ENCODE assay signal across 12 cellular contexts in genomic region chr3:157127268-157127667, GRCh38. TPM values are rescaled to one million over a fixed set of nuclear protein-coding genes. Genes with fewer than 3 reads are reported as not detected.
DNase-seq lines count a peak whose midpoint lies in the region; ATAC-seq and TF ChIP-seq lines count a peak whose summit lies in the region.
"Had no signal": no experiment of that assay in that cellular context is flagged by ENCODE, and none has a peak within 500 bp of the region (broad histone marks: within the 10 kb centered on the region; RNA-seq: fewer than 3 reads in every experiment).

No MANE protein-coding gene starts in this region.

- TF ChIP-seq CTCF in heart right ventricle (IDR thresholded peaks at IDR 0.05) (no peak), psoas muscle (IDR thresholded peaks at IDR 0.05) (no peak)

- H3K27ac ChIP-seq in heart right ventricle (peak overlapping the region in 9 of 10 donors; percentile 70 to 90 (median 84)), urinary bladder (ENCODE audit: low read depth) (peak overlapping the region; percentile 69), psoas muscle (no peak overlapping the region)
- H3K27ac ChIP-seq in naive thymus-derived CD4-positive, alpha-beta T cell (ENCODE audit: low read depth, low read length): peak overlapping the region; percentile 6
- H3K27ac ChIP-seq: vagina had no signal

- H3K36me3 ChIP-seq in heart right ventricle: no peaks in the 10 kb centered on the region
- no peaks in the 10 kb centered on the region for H3K36me3 ChIP-seq in naive thymus-derived CD4-positive, alpha-beta T cell (ENCODE audit: control insufficient read depth in 2 of 3, insufficient read depth in 3 of 3, low read length in 3 of 3)
- H3K36me3 ChIP-seq in urinary bladder (ENCODE audit: insufficient read depth): no peaks in the 10 kb centered on the region
- no peaks in the 10 kb centered on the region for H3K36me3 ChIP-seq in psoas muscle (ENCODE audit: insufficient read depth in 1 of 2, low read depth in 1 of 2)
- H3K36me3 ChIP-seq: vagina had no signal

- CTCF ChIA-PET in naive thymus-derived CD4-positive, alpha-beta T cell (lab: Charles Lee): interaction anchor here (0.5 to 2.9 kb wide), 6 partner anchors 11 to 585 kb away, joined by 3 to 12 read pairs (median 4); no protein-coding TSS in a partner anchor
- CTCF ChIA-PET in activated CD4-positive, alpha-beta memory T cell treated with anti-CD3 and anti-CD28 coated beads for 36 hours (lab: Charles Lee): interaction anchor here (0.6 to 2.6 kb wide), 5 partner anchors 10 to 454 kb away, joined by 3 to 19 read pairs (median 4); no protein-coding TSS in a partner anchor

- H3K9me3 ChIP-seq in heart right ventricle: no peaks in the 10 kb centered on the region
- no peaks in the 10 kb centered on the region for H3K9me3 ChIP-seq in naive thymus-derived CD4-positive, alpha-beta T cell (ENCODE audit: control insufficient read depth in 2 of 3, low read length in 3 of 3)
- no peaks in the 10 kb centered on the region for H3K9me3 ChIP-seq in psoas muscle
- H3K9me3 ChIP-seq: vagina had no signal

- no peak overlapping the region for H3K4me3 ChIP-seq in heart right ventricle
- H3K4me3 ChIP-seq in naive thymus-derived CD4-positive, alpha-beta T cell (ENCODE audit: low read length): no peak overlapping the region
- no peak overlapping the region for H3K4me3 ChIP-seq in urinary bladder (ENCODE audit: low read depth, low read length)
- H3K4me3 ChIP-seq in psoas muscle: no peak overlapping the region
- H3K4me3 ChIP-seq: vagina had no signal

- POLR2A ChIA-PET in naive thymus-derived CD4-positive, alpha-beta T cell (lab: Charles Lee): interaction anchor here (0.6 to 6.5 kb wide), 6 partner anchors 10 to 369 kb away, joined by 3 to 49 read pairs (median 6); partner anchors contain the start of gene CCNL1
- POLR2A ChIA-PET in activated CD4-positive, alpha-beta memory T cell treated with anti-CD3 and anti-CD28 coated beads for 36 hours (lab: Charles Lee): interaction anchor here (1.1 to 5.7 kb wide), 3 partner anchors 10 to 38 kb away, joined by 3 to 67 read pairs (median 3); no protein-coding TSS in a partner anchor

- peaks cover 59% of the 10 kb centered on the region for H3K4me1 Mint-ChIP-seq in activated T-helper 2 cell treated with anti-CD3 and anti-CD28 coated beads, Interferon-gamma antibody, Interleukin-2, Interleukin-4, amounts not matched to agents 10 μg/mL and 5 μg/mL and 100 μg/mL, durations not matched to agents 14 hours and 24 hours and 36 hours (ENCODE audit: low read depth)
- H3K4me1 Mint-ChIP-seq in naive thymus-derived CD4-positive, alpha-beta T cell: peaks cover 34 to 66% (median 52%) of the 10 kb centered on the region in 7 donors
- H3K4me1 Mint-ChIP-seq in activated CD4-positive, alpha-beta memory T cell treated with anti-CD3 and anti-CD28 coated beads for 36 hours (ENCODE audit: low read depth): peaks cover 60% of the 10 kb centered on the region

- DNase-seq in heart right ventricle (no peak), Right ventricle myocardium inferior (ENCODE audit: missing footprints) (no peak), psoas muscle (no peak)
- no peak for DNase-seq in activated T-helper 2 cell treated with anti-CD3 and anti-CD28 coated beads, Interferon-gamma antibody, Interleukin-2, Interleukin-4, amounts not matched to agents 10 μg/mL and 5 μg/mL and 100 μg/mL, durations not matched to agents 14 hours and 24 hours and 36 hours (ENCODE audit: low spot score)
- no peak for DNase-seq in naive thymus-derived CD4-positive, alpha-beta T cell
- no peak for DNase-seq in activated CD4-positive, alpha-beta memory T cell treated with anti-CD3 and anti-CD28 coated beads for 36 hours
- DNase-seq: amniotic stem cell, EL, NCI-H2029 treated with DMSO at 0.1 percent for 48 hours had no signal

- H3K27me3 ChIP-seq in heart right ventricle (no peaks in the 10 kb centered on the region), psoas muscle (ENCODE audit: insufficient read depth in 3 of 3, low read length in 2 of 3) (no peaks in the 10 kb centered on the region)
- H3K27me3 ChIP-seq in naive thymus-derived CD4-positive, alpha-beta T cell (ENCODE audit: control insufficient read depth in 2 of 2, insufficient read depth in 2 of 2, low read length in 2 of 2): no peaks in the 10 kb centered on the region
- H3K27me3 ChIP-seq: vagina had no signal

- no peaks in the 10 kb centered on the region for H3K9me3 Mint-ChIP-seq in activated T-helper 2 cell treated with anti-CD3 and anti-CD28 coated beads, Interferon-gamma antibody, Interleukin-2, Interleukin-4, amounts not matched to agents 10 μg/mL and 5 μg/mL and 100 μg/mL, durations not matched to agents 14 hours and 24 hours and 36 hours
- no peaks in the 10 kb centered on the region for H3K9me3 Mint-ChIP-seq in naive thymus-derived CD4-positive, alpha-beta T cell
- H3K9me3 Mint-ChIP-seq in activated CD4-positive, alpha-beta memory T cell treated with anti-CD3 and anti-CD28 coated beads for 36 hours: no peaks in the 10 kb centered on the region

- H3K4me1 ChIP-seq in heart right ventricle (peaks cover 0 to 54% (median 36%) of the 10 kb centered on the region in 9 donors), urinary bladder (ENCODE audit: insufficient read depth) (no peaks in the 10 kb centered on the region), psoas muscle (peaks cover 23% of the 10 kb centered on the region)
- H3K4me1 ChIP-seq in naive thymus-derived CD4-positive, alpha-beta T cell (ENCODE audit: control insufficient read depth in 2 of 2, insufficient read depth in 2 of 2, low read length in 2 of 2): peaks cover 42% of the 10 kb centered on the region in 2 donors

- no peaks in the 10 kb centered on the region for H3K36me3 Mint-ChIP-seq in activated T-helper 2 cell treated with anti-CD3 and anti-CD28 coated beads, Interferon-gamma antibody, Interleukin-2, Interleukin-4, amounts not matched to agents 10 μg/mL and 5 μg/mL and 100 μg/mL, durations not matched to agents 14 hours and 24 hours and 36 hours (ENCODE audit: low read depth)
- H3K36me3 Mint-ChIP-seq in naive thymus-derived CD4-positive, alpha-beta T cell: no peaks in the 10 kb centered on the region
- no peaks in the 10 kb centered on the region for H3K36me3 Mint-ChIP-seq in activated CD4-positive, alpha-beta memory T cell treated with anti-CD3 and anti-CD28 coated beads for 36 hours

- WGBS in heart right ventricle, 2 donors: 93 to 96% methylated on average over 5 of the region's 5 CpGs
- WGBS in urinary bladder: 95% methylated on average over 5 of the region's 5 CpGs
- 93 to 96% (median 96%) methylated on average over 5 of the region's 5 CpGs for WGBS in psoas muscle, 3 donors

- intact Hi-C loops in heart right ventricle (cut with DNase I) (loop anchor here in 1 of 10 donors (5.0 kb wide), 1 partner anchor 45 kb away; no protein-coding TSS in a partner anchor), Right ventricle myocardium inferior (cut with DNase I) (no loop called here), psoas muscle (cut with DNase I) (no loop called here)
- intact Hi-C loops in activated T-helper 2 cell treated with anti-CD3 and anti-CD28 coated beads, Interferon-gamma antibody, Interleukin-2, Interleukin-4, amounts not matched to agents 10 μg/mL and 5 μg/mL and 100 μg/mL, durations not matched to agents 14 hours and 24 hours and 36 hours (cut with micrococcal nuclease): no loop called here
- intact Hi-C loops in naive thymus-derived CD4-positive, alpha-beta T cell (cut with micrococcal nuclease): no loop called here
- intact Hi-C loops in activated CD4-positive, alpha-beta memory T cell treated with anti-CD3 and anti-CD28 coated beads for 36 hours (cut with micrococcal nuclease): loop anchor here (5.0 kb wide), 1 partner anchor 520 kb away; no protein-coding TSS in a partner anchor

- H3K27me3 Mint-ChIP-seq in activated T-helper 2 cell treated with anti-CD3 and anti-CD28 coated beads, Interferon-gamma antibody, Interleukin-2, Interleukin-4, amounts not matched to agents 10 μg/mL and 5 μg/mL and 100 μg/mL, durations not matched to agents 14 hours and 24 hours and 36 hours (ENCODE audit: low read depth): no peaks in the 10 kb centered on the region
- no peaks in the 10 kb centered on the region for H3K27me3 Mint-ChIP-seq in naive thymus-derived CD4-positive, alpha-beta T cell
- H3K27me3 Mint-ChIP-seq in activated CD4-positive, alpha-beta memory T cell treated with anti-CD3 and anti-CD28 coated beads for 36 hours: no peaks in the 10 kb centered on the region

- no peak overlapping the region for H3K4me3 Mint-ChIP-seq in activated T-helper 2 cell treated with anti-CD3 and anti-CD28 coated beads, Interferon-gamma antibody, Interleukin-2, Interleukin-4, amounts not matched to agents 10 μg/mL and 5 μg/mL and 100 μg/mL, durations not matched to agents 14 hours and 24 hours and 36 hours (ENCODE audit: low read depth)
- H3K4me3 Mint-ChIP-seq in naive thymus-derived CD4-positive, alpha-beta T cell: no peak overlapping the region
- no peak overlapping the region for H3K4me3 Mint-ChIP-seq in activated CD4-positive, alpha-beta memory T cell treated with anti-CD3 and anti-CD28 coated beads for 36 hours

- H3K27ac Mint-ChIP-seq in activated T-helper 2 cell treated with anti-CD3 and anti-CD28 coated beads, Interferon-gamma antibody, Interleukin-2, Interleukin-4, amounts not matched to agents 10 μg/mL and 5 μg/mL and 100 μg/mL, durations not matched to agents 14 hours and 24 hours and 36 hours: peak overlapping the region; percentile 95
- peak overlapping the region; percentile 7 to 99 (median 96) for H3K27ac Mint-ChIP-seq in naive thymus-derived CD4-positive, alpha-beta T cell
- H3K27ac Mint-ChIP-seq in activated CD4-positive, alpha-beta memory T cell treated with anti-CD3 and anti-CD28 coated beads for 36 hours: no peak overlapping the region

- ATAC-seq in heart right ventricle (no peak), Right ventricle myocardium inferior (no peak), psoas muscle (no peak), GM21515 (IDR thresholded peaks at IDR 0.05; ENCODE audit: unreplicated experiment) (no peak)
- no peak for ATAC-seq in naive thymus-derived CD4-positive, alpha-beta T cell

RNA-seq across cellular contexts. Expression of gene CCNL1, which starts 32.7 kb away (rescaled TPM):
- total RNA-seq in heart right ventricle: 10 to 100 TPM; 19.1 to 52.5 (median 24.7) TPM
- polyA plus RNA-seq in heart right ventricle: 10 to 100 TPM; 23.7 to 77.3 TPM
- 21.2 TPM for total RNA-seq in Right ventricle myocardium inferior
- total RNA-seq in activated T-helper 2 cell treated with anti-CD3 and anti-CD28 coated beads, Interferon-gamma antibody, Interleukin-2, Interleukin-4, amounts not matched to agents 10 μg/mL and 5 μg/mL and 100 μg/mL, durations not matched to agents 14 hours and 24 hours and 36 hours: 160 and 167 TPM in 2 replicates
- 1,000 to 10,000 TPM in 2 of 5 experiments, 100 to 1,000 TPM in 3; 230 to 1,170 (median 374) TPM for total RNA-seq in naive thymus-derived CD4-positive, alpha-beta T cell
- 10 to 100 TPM; 65.4 to 68.3 TPM for polyA plus RNA-seq in naive thymus-derived CD4-positive, alpha-beta T cell
- 214 TPM for total RNA-seq in urinary bladder
- polyA plus RNA-seq in urinary bladder: 68.1 TPM
- total RNA-seq in activated CD4-positive, alpha-beta memory T cell treated with anti-CD3 and anti-CD28 coated beads for 36 hours: 100 to 1,000 TPM; 144 to 150 TPM
- total RNA-seq in psoas muscle: 10 to 100 TPM; 21.8 to 55.5 (median 42.9) TPM
- polyA plus RNA-seq in psoas muscle: 10 to 100 TPM; 27.4 to 34.5 (median 29.2) TPM
